12 cellular contexts compared by ENCODE assay signal in the genomic region with DNA sequence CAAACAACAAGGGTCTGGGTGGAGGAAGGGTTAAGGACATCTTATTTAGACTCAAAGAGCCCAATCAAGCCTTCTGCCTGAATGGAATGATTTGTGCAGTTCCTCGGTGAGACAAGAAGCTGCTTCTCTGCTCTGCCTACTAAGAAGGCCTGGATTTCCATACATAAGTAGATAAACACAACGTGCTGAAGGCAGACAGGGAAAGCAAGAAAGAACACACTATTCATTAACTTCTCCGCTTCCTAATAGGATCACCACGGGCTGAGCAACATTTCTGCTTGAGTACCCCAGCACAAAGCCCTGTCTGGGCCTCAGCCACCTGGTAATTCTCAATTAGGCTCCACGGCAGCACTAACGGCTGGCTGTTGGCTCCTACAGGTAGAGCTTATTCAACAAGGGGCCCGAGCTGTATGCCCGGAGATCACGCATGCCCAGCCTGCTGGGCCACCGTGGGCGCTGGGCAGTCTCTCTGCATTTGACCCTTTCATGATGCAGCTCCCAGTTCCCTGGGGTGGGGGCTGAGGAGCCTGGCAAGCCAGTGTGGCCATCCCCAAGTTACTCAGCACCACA.
DNase-seq lines count a peak whose midpoint lies in the region; TF ChIP-seq lines count a peak whose summit lies in the region.
"Had no signal": no experiment of that assay in that cellular context is flagged by ENCODE, and none has a peak within 500 bp of the region (broad histone marks: within the 10 kb centered on the region; RNA-seq: fewer than 3 reads in every experiment).

No MANE protein-coding gene starts in this region.

- no peak overlapping the region for H3K27ac Mint-ChIP-seq in glutamatergic neuron (ENCODE audit: unreplicated experiment)
- H3K27ac Mint-ChIP-seq: stimulated activated effector memory CD8-positive, alpha-beta T cell treated with anti-CD3 and anti-CD28 coated beads, Interleukin-12 subunit alpha, Interleukin-12 subunit beta, amount 100 ng/mL, for 72 hours had no signal

- H3K9me3 ChIP-seq in DOHH2 (ENCODE audit: control insufficient read depth, insufficient read depth, low read length) (no peaks in the 10 kb centered on the region), OCI-LY7 (ENCODE audit: low read length) (peaks cover 11% of the 10 kb centered on the region; the same call in 1 of the 2 replicates)

- H3K27ac ChIP-seq in DOHH2 (ENCODE audit: low read depth, low read length) (peak overlapping the region; percentile 91), OCI-LY7 (ENCODE audit: low read depth, low read length, poor library complexity, severe bottlenecking) (peak overlapping the region; percentile 97)
- H3K27ac ChIP-seq: left ventricle myocardium inferior had no signal

- POLR2A ChIA-PET in OCI-LY7 (lab: Charles Lee) = interaction anchor here (0.6 to 1.5 kb wide), 5 partner anchors 10 to 128 kb away, joined by 3 to 7 read pairs (median 5); no protein-coding TSS in a partner anchor

- H3K4me1 ChIP-seq in DOHH2 (ENCODE audit: control insufficient read depth, low read length) = peaks cover 48% of the 10 kb centered on the region
- peaks cover 68% of the 10 kb centered on the region for H3K4me1 ChIP-seq in OCI-LY7 (ENCODE audit: insufficient read depth, low read length, poor library complexity, severe bottlenecking)
- H3K4me1 ChIP-seq: left ventricle myocardium inferior had no signal

- no peaks in the 10 kb centered on the region for H4K20me1 ChIP-seq in DOHH2 (ENCODE audit: control insufficient read depth, insufficient read depth, low read depth, low read length)
- no peaks in the 10 kb centered on the region for H4K20me1 ChIP-seq in OCI-LY7 (ENCODE audit: insufficient read depth, low read length)

- TF ChIP-seq CTCF in DOHH2 (IDR thresholded peaks at IDR 0.05; ENCODE audit: low read depth, low read length, poor library complexity, severe bottlenecking) (no peak), OCI-LY7 (conservative IDR thresholded peaks at IDR 0.05; ENCODE audit: low read length) (no peak), glutamatergic neuron (IDR thresholded peaks at IDR 0.05; ENCODE audit: partially characterized antibody, unreplicated experiment) (no peak)

- H3K79me2 ChIP-seq in DOHH2 (ENCODE audit: control insufficient read depth, low read length) (no peaks in the 10 kb centered on the region), OCI-LY7 (ENCODE audit: insufficient read depth, low read depth, low read length) (no peaks in the 10 kb centered on the region)

- BruUV-seq in OCI-LY7 (replicated peaks; lab: Mats Ljungman, UMichigan) = no TSS peak

- no peak overlapping the region for H3K4me3 Mint-ChIP-seq in glutamatergic neuron (ENCODE audit: unreplicated experiment)
- H3K4me3 Mint-ChIP-seq: stimulated activated effector memory CD8-positive, alpha-beta T cell treated with anti-CD3 and anti-CD28 coated beads, Interleukin-12 subunit alpha, Interleukin-12 subunit beta, amount 100 ng/mL, for 72 hours had no signal

- H2AFZ ChIP-seq in OCI-LY7 (ENCODE audit: low read length) = peak overlapping the region; percentile 51; the same call in 1 of the 2 replicates

- no peaks in the 10 kb centered on the region for H3K4me1 Mint-ChIP-seq in glutamatergic neuron (ENCODE audit: low read depth, unreplicated experiment)

- H3K36me3 ChIP-seq in DOHH2 (ENCODE audit: control insufficient read depth, low read length) (peaks cover 13% of the 10 kb centered on the region; the same call in 1 of the 2 replicates), OCI-LY7 (ENCODE audit: insufficient read depth, low read length) (no peaks in the 10 kb centered on the region; the same call in 1 of the 2 replicates)
- H3K36me3 ChIP-seq: left ventricle myocardium inferior had no signal

- H3K9me3 Mint-ChIP-seq in glutamatergic neuron (ENCODE audit: unreplicated experiment) = peaks cover 4% of the 10 kb centered on the region

- H3K9me2 ChIP-seq in DOHH2 (replicated peaks; ENCODE audit: control insufficient read depth, low read length) (no peaks in the 10 kb centered on the region), OCI-LY7 (ENCODE audit: insufficient read depth, low read length) (no peaks in the 10 kb centered on the region)

- H3K27me3 ChIP-seq in DOHH2 (ENCODE audit: control insufficient read depth, low read length) = no peaks in the 10 kb centered on the region

- H3K4me2 ChIP-seq in DOHH2 (ENCODE audit: low read length) = peak overlapping the region; percentile 74
- H3K4me2 ChIP-seq in OCI-LY7 (ENCODE audit: low read length) = peak overlapping the region; percentile 79

- DNase-seq in NCI-H1092 (lab: John Stamatoyannopoulos, UW) (peak; percentile 32), OCI-LY7 (ENCODE audit: low spot score) (peak; percentile 92), left kidney (ENCODE audit: low read depth, low spot score) (peak; percentile 87), LoVo (ENCODE audit: low spot score) (no peak), NCI-H1436 (lab: John Stamatoyannopoulos, UW) (no peak), glutamatergic neuron (no peak)
- no peak for DNase-seq in effector CD4-positive, alpha-beta T cell
- DNase-seq: erythroblast, left ventricle myocardium inferior, NCI-H187 had no signal

- intact Hi-C loops in OCI-LY7 (cut with micrococcal nuclease; ENCODE audit: unreplicated experiment) = loop anchor here (1.0 to 10.0 kb wide), 6 partner anchors 47 to 576 kb away; no protein-coding TSS in a partner anchor

- H3K4me3 ChIP-seq in DOHH2 (ENCODE audit: low read length) = peak overlapping the region; percentile 56
- peak overlapping the region; percentile 55 for H3K4me3 ChIP-seq in OCI-LY7 (ENCODE audit: low read depth, low read length, poor library complexity, severe bottlenecking)
- H3K4me3 ChIP-seq: left ventricle myocardium inferior had no signal

- CTCF ChIA-PET in OCI-LY7 (lab: Charles Lee; ENCODE audit: unreplicated experiment) = interaction anchor here (1.1 kb wide), 1 partner anchor 81 kb away, joined by 3 read pairs; no protein-coding TSS in a partner anchor

- H3K36me3 Mint-ChIP-seq in glutamatergic neuron (ENCODE audit: unreplicated experiment) = peaks cover 3% of the 10 kb centered on the region

- peaks cover 4% of the 10 kb centered on the region for H3K27me3 Mint-ChIP-seq in glutamatergic neuron (ENCODE audit: unreplicated experiment)

- H3F3A ChIP-seq in DOHH2 (ENCODE audit: control insufficient read depth, insufficient read depth) = peaks cover 8% of the 10 kb centered on the region; the same call in 1 of the 2 replicates

Comparison
In these comparisons a context has a peak if more than half of its experiments do, and no peak if none do; other contexts are left out.
1. DNase-seq: peak in NCI-H1092 (single experiment), OCI-LY7 (single experiment) and left kidney (single experiment); none in effector CD4-positive, alpha-beta T cell (single experiment), LoVo (single experiment), NCI-H1436 (single experiment) and glutamatergic neuron (single experiment).